ENCODE assay signal across 8 cellular contexts in genomic region chr21:42524341-42525227, GRCh38. TPM values are rescaled to one million over a fixed set of nuclear protein-coding genes. Genes with fewer than 3 reads are reported as not detected.
DNase-seq lines count a peak whose midpoint lies in the region; ATAC-seq and TF ChIP-seq lines count a peak whose summit lies in the region.

No MANE protein-coding gene starts in this region.

- H3K9me3 ChIP-seq in PC-3 (ENCODE audit: low read length): no peaks in the 10 kb centered on the region
- H3K9me3 ChIP-seq in muscle layer of duodenum (ENCODE audit: control insufficient read depth in 1 of 2, low read length in 2 of 2): no peaks in the 10 kb centered on the region

- H3K4me2 ChIP-seq in PC-3 (ENCODE audit: low read length): peak overlapping the region; percentile 4; the same call in 1 of the 2 replicates

- H3K27ac ChIP-seq in PC-3 (ENCODE audit: low read length): peak overlapping the region; percentile 55
- H3K27ac ChIP-seq in muscle layer of duodenum (ENCODE audit: low read length): peak overlapping the region; percentile 77

- CTCF ChIA-PET in PC-3 (lab: Charles Lee): interaction anchor here (0.6 kb wide), 1 partner anchor 65 kb away, joined by 3 read pairs; no protein-coding TSS in a partner anchor

- H3K27me3 ChIP-seq in PC-3 (ENCODE audit: low read length) (no peaks in the 10 kb centered on the region), muscle layer of duodenum (ENCODE audit: low read depth, low read length) (no peaks in the 10 kb centered on the region)

- no peaks in the 10 kb centered on the region for H3F3A ChIP-seq in PC-3 (ENCODE audit: low read length, unreplicated experiment)

- no peak for TF ChIP-seq CTCF in PC-3 (conservative IDR thresholded peaks at IDR 0.05; ENCODE audit: low read depth, low read length)

- H3K4me1 ChIP-seq in PC-3 (ENCODE audit: insufficient read depth, low read length) (peaks cover 20% of the 10 kb centered on the region), muscle layer of duodenum (ENCODE audit: control insufficient read depth in 1 of 2, insufficient read depth in 2 of 2, low read length in 2 of 2) (peaks cover 28 to 36% of the 10 kb centered on the region in 2 donors)

- ATAC-seq in GM19463 (IDR thresholded peaks at IDR 0.05; ENCODE audit: unreplicated experiment) (peak; percentile 66), HG03469 (IDR thresholded peaks at IDR 0.05; ENCODE audit: unreplicated experiment) (peak; percentile 47), PC-3 (peak; percentile 65)

- intact Hi-C loops in PC-3 (cut with micrococcal nuclease): loop anchor here (1.0 kb wide), 1 partner anchor 28 kb away; the partner anchor contains the start of gene RSPH1

- H2AFZ ChIP-seq in PC-3 (ENCODE audit: low read length): no peak overlapping the region

- H4K20me1 ChIP-seq in PC-3 (ENCODE audit: low read length): no peaks in the 10 kb centered on the region

- H3K9me2 ChIP-seq in PC-3 (replicated peaks; ENCODE audit: low read length): no peaks in the 10 kb centered on the region

- H3K9ac ChIP-seq in PC-3 (ENCODE audit: low read length): no peak overlapping the region; the same call in 1 of the 2 replicates

- POLR2A ChIA-PET in PC-3 (lab: Charles Lee; ENCODE audit: unreplicated experiment): no interaction called here

- no TSS peak for BruUV-seq in PC-3 (replicated peaks; lab: Mats Ljungman, UMichigan)

- H3K4me3 ChIP-seq in PC-3 (ENCODE audit: low read length) (no peak overlapping the region), muscle layer of duodenum (ENCODE audit: low read depth in 1 of 2, low read length in 2 of 2) (peak overlapping the region; percentile 27 to 53)

- H3K79me2 ChIP-seq in PC-3 (ENCODE audit: low read length): peaks cover 25% of the 10 kb centered on the region

- DNase-seq in ELF-1 (ENCODE audit: low read depth, low spot score): peak; percentile 62
- peak; percentile 22 for DNase-seq in PC-3
- DNase-seq in ecto neural progenitor cell (ENCODE audit: low spot score): peak; percentile 69
- no peak for DNase-seq in KG1 (lab: John Stamatoyannopoulos, UW)
- no peak for DNase-seq in activated CD4-positive, CD25-positive, alpha-beta regulatory T cell treated with anti-CD3 and anti-CD28 coated beads, Interleukin-2, amount 50 U/mL, for 72 hours

- H3K36me3 ChIP-seq in PC-3 (ENCODE audit: low read depth, low read length) (peaks cover 42% of the 10 kb centered on the region), muscle layer of duodenum (ENCODE audit: control insufficient read depth in 1 of 2, insufficient read depth in 2 of 2, low read length in 2 of 2) (peaks cover 6 to 23% of the 10 kb centered on the region in 2 donors)

RNA-seq across cellular contexts. Expression of gene SLC37A1, which starts 10.9 kb away (rescaled TPM):
- 34.2 and 38.3 TPM in 2 replicates for total RNA-seq in PC-3 (2014; rRNA removed)

RNA-seq across cellular contexts. Expression of gene RSPH1, which starts 28.6 kb away (rescaled TPM):
- 0.51 and 0.98 TPM in 2 replicates for total RNA-seq in PC-3 (2014; rRNA removed)

Comparison
In these comparisons a context has a peak if more than half of its experiments do, and no peak if none do; other contexts are left out.
1. DNase-seq: peak in ELF-1 (single experiment), PC-3 (single experiment) and ecto neural progenitor cell (single experiment); none in KG1 (single experiment) and activated CD4-positive, CD25-positive, alpha-beta regulatory T cell treated with anti-CD3 and anti-CD28 coated beads, Interleukin-2, amount 50 U/mL, for 72 hours (single experiment).
2. Peak in every context shown above with its lines, with median percentiles within 50 percentile points of each other: ATAC-seq.